2 cellular contexts compared by ENCODE assay signal in the genomic region with DNA sequence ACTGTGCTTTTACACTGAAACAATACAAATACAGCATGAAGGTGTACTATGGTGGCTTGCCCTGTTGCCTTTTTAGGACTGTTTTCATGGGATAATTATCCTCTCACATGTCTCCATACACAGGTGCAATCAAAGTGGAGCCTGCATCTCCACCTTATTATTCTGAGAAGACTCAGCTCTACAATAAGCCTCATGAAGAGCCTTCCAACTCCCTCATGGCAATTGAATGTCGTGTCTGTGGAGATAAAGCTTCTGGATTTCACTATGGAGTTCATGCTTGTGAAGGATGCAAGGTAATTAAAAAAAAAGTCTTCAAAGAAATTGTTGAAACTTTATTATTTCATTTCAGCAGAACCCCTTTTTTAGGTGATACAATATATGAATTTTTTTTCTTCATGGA.
TF ChIP-seq lines count a peak whose summit lies in the region.

No MANE protein-coding gene starts in this region.

TF ChIP-seq in HEK293T, 16 proteins besides CTCF, POLR2A, EP300 and RAD21 (continued from another document):
- TF ChIP-seq, protein P1, sequence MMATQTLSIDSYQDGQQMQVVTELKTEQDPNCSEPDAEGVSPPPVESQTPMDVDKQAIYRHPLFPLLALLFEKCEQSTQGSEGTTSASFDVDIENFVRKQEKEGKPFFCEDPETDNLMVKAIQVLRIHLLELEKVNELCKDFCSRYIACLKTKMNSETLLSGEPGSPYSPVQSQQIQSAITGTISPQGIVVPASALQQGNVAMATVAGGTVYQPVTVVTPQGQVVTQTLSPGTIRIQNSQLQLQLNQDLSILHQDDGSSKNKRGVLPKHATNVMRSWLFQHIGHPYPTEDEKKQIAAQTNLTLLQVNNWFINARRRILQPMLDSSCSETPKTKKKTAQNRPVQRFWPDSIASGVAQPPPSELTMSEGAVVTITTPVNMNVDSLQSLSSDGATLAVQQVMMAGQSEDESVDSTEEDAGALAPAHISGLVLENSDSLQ (IDR thresholded peaks at IDR 0.05) = no peak
- peak; percentile 99 for TF ChIP-seq BHLHE40 (IDR thresholded peaks at IDR 0.05; ENCODE audit: borderline replicate concordance)
- peak; percentile 99 for TF ChIP-seq SUZ12 (IDR thresholded peaks at IDR 0.05)
- TF ChIP-seq CTBP1 (IDR thresholded peaks at IDR 0.05; ENCODE audit: borderline replicate concordance) = no peak
- TF ChIP-seq ZNF384 (IDR thresholded peaks at IDR 0.05) = no peak
- no peak for TF ChIP-seq LEF1 (IDR thresholded peaks at IDR 0.05; ENCODE audit: borderline replicate concordance)
- no peak for TF ChIP-seq ARNT (IDR thresholded peaks at IDR 0.05)
- TF ChIP-seq FOXA1 (IDR thresholded peaks at IDR 0.05) = no peak
- peak; percentile 100 for TF ChIP-seq FOXK2 (IDR thresholded peaks at IDR 0.05)

TF ChIP-seq in K562, 482 proteins besides CTCF, POLR2A, EP300 and RAD21 (continued from another document):
- TF ChIP-seq, protein P2, sequence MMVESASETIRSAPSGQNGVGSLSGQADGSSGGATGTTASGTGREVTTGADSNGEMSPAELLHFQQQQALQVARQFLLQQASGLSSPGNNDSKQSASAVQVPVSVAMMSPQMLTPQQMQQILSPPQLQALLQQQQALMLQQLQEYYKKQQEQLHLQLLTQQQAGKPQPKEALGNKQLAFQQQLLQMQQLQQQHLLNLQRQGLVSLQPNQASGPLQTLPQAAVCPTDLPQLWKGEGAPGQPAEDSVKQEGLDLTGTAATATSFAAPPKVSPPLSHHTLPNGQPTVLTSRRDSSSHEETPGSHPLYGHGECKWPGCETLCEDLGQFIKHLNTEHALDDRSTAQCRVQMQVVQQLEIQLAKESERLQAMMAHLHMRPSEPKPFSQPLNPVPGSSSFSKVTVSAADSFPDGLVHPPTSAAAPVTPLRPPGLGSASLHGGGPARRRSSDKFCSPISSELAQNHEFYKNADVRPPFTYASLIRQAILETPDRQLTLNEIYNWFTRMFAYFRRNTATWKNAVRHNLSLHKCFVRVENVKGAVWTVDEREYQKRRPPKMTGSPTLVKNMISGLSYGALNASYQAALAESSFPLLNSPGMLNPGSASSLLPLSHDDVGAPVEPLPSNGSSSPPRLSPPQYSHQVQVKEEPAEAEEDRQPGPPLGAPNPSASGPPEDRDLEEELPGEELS (CRISPR knock-in tag; IDR thresholded peaks at IDR 0.05; ENCODE audit: borderline replicate concordance) = no peak
- no peak for TF ChIP-seq SMAD1 (IDR thresholded peaks at IDR 0.05; ENCODE audit: low read depth, low read length, partially characterized antibody)
TF ChIP-seq in K562: peak in this region for 1.
